Comparison of ENCODE assay signal across 8 cellular contexts in the genomic region with DNA sequence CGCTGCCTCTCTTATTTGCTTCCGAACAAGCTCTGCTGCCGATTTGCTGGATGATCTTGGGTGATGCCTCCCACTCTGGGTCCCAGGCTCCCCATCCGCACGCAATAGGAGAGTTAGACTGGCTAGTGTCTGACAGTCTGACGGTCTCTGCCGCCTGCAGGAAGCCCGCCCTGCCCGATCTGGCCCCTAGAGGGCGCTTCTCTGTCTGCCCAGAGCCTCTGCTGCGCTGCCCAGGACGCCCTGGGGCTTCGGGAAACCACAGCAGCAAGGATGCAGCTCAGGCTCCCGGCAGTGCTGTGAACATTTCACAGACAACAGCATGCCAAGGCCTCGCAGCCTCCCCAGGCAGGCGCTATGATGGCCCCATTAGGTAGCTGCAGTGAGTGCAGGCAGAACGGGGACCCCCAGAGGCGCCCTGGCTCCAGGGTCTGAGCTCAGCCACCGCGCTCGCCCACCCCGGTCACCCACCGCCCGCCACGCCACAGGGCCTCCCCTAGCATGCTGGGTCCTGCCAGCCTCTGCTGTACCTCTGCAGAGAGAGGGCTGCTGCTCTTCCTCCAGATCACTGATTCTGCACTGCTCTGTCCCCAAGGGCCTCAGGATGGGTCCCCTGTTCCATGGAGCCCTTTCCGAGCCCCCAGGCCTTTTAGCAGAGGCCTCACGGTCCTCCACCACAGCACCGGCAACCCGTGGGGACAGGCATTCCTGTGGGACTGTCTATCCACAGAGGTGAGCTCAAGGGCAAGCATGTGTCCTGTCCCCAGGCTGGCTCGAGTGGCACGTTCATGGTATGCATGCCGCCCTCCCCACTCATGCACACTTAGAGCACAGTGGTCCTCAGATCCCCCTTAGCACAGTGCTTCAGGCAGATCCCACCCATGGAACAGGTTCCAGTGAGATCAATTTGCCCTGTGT. TPM values are rescaled to one million over a fixed set of nuclear protein-coding genes. Genes with fewer than 3 reads are reported as not detected.
A peak's percentile ranks its signal among the peaks of the same experiment; 100 is the strongest.
DNase-seq lines count a peak whose midpoint lies in the region; ATAC-seq and TF ChIP-seq lines count a peak whose summit lies in the region.

No MANE protein-coding gene starts in this region.

- H3K4me1 Mint-ChIP-seq in osteocyte (ENCODE audit: unreplicated experiment), result peaks cover 11% of the 10 kb centered on the region

- no peak for TF ChIP-seq POLR2A in gastroesophageal sphincter (IDR thresholded peaks at IDR 0.05)

- no peaks in the 10 kb centered on the region for H4K20me1 ChIP-seq in SK-N-SH (ENCODE audit: insufficient read depth)

- H3K27ac ChIP-seq in SK-N-SH (ENCODE audit: low read depth in 2 of 2, low read length in 1 of 2), result no peak overlapping the region
- H3K27ac ChIP-seq in gastroesophageal sphincter, result no peak overlapping the region
- no peak overlapping the region for H3K27ac ChIP-seq in thoracic aorta

- TF ChIP-seq RAD21 in SK-N-SH (IDR thresholded peaks at IDR 0.05; ENCODE audit: low read length), result peak; percentile 65

- H3K36me3 Mint-ChIP-seq in osteocyte (ENCODE audit: unreplicated experiment), result no peaks in the 10 kb centered on the region

- H3K4me2 ChIP-seq in SK-N-SH, result no peak overlapping the region

- TF ChIP-seq EP300 in SK-N-SH (IDR thresholded peaks at IDR 0.05; ENCODE audit: borderline replicate concordance in 1 of 2, low read depth in 1 of 2, low read length in 1 of 2) (no peak), gastroesophageal sphincter (IDR thresholded peaks at IDR 0.05) (no peak)

- H3K27me3 Mint-ChIP-seq in osteocyte (ENCODE audit: unreplicated experiment), result no peaks in the 10 kb centered on the region

- H3K4me3 ChIP-seq in LNCaP clone FGC (ENCODE audit: low read depth, low read length) (no peak overlapping the region), SK-N-SH (ENCODE audit: low read depth in 2 of 2, low read length in 1 of 2) (peak overlapping the region in 1 of 2 experiments; percentile 29; a peak in 1 of 4 replicates), gastroesophageal sphincter (no peak overlapping the region), thoracic aorta (no peak overlapping the region)

- no peaks in the 10 kb centered on the region for H3K9me3 Mint-ChIP-seq in osteocyte (ENCODE audit: unreplicated experiment)

- H3K4me1 ChIP-seq in SK-N-SH (ENCODE audit: control insufficient read depth in 1 of 2, insufficient read depth in 2 of 2, low read depth in 1 of 2, low read length in 1 of 2), result no peaks in the 10 kb centered on the region; a peak in 1 of 4 replicates
- peaks cover 0 to 15% (median 0%) of the 10 kb centered on the region in 3 donors for H3K4me1 ChIP-seq in gastroesophageal sphincter
- peaks cover 0 to 22% of the 10 kb centered on the region in 2 donors for H3K4me1 ChIP-seq in thoracic aorta (ENCODE audit: control insufficient read depth in 1 of 2, low read depth in 2 of 2)

- no peak overlapping the region for H2AFZ ChIP-seq in SK-N-SH (ENCODE audit: low read depth)

- no peak overlapping the region for H3K27ac Mint-ChIP-seq in osteocyte (ENCODE audit: unreplicated experiment)

- CTCF ChIA-PET in SK-N-SH (lab: Yijun Ruan, JAX), result interaction anchor here (0.6 to 1.7 kb wide), 24 partner anchors 9 to 404 kb away, joined by 3 to 17 read pairs (median 4); partner anchors contain the start of gene MAFF

- H3K9me3 ChIP-seq in SK-N-SH (no peaks in the 10 kb centered on the region), gastroesophageal sphincter (no peaks in the 10 kb centered on the region), thoracic aorta (no peaks in the 10 kb centered on the region)

- no peaks in the 10 kb centered on the region for H3K9me2 ChIP-seq in SK-N-SH

- H3K36me3 ChIP-seq in SK-N-SH (replicated peaks in 1 of 2; ENCODE audit: control insufficient read depth in 1 of 2, insufficient read depth in 2 of 2, low read length in 1 of 2), result no peaks in the 10 kb centered on the region
- peaks cover 0 to 39% of the 10 kb centered on the region in 2 donors for H3K36me3 ChIP-seq in gastroesophageal sphincter
- H3K36me3 ChIP-seq in thoracic aorta, result no peaks in the 10 kb centered on the region

- DNase-seq in DMS153 treated with DMSO at 0.1 percent for 48 hours (lab: John Stamatoyannopoulos, UW; ENCODE audit: unreplicated experiment), result peak; percentile 76
- peak; percentile 18 for DNase-seq in LNCaP clone FGC (ENCODE audit: low read depth)
- DNase-seq in SK-N-SH, result peak; percentile 88
- peak; percentile 35 to 76 (median 67) for DNase-seq in activated naive CD4-positive, alpha-beta T cell (lab: John Stamatoyannopoulos, UW)
- DNase-seq in osteocyte (ENCODE audit: extremely low spot score, unreplicated experiment), result peak; percentile 97
- DNase-seq in thoracic aorta (ENCODE audit: low spot score), result peak; percentile 37

- H3K9ac ChIP-seq in SK-N-SH, result no peak overlapping the region

- ATAC-seq in gastroesophageal sphincter (peak; percentile 87), thoracic aorta (ENCODE audit: insufficient number of reproducible peaks, low FRiP score, low read depth) (peak; percentile 35), GM21423 (IDR thresholded peaks at IDR 0.05; ENCODE audit: unreplicated experiment) (no peak)

- 20% methylated on average over 1 of the region's 32 CpGs for WGBS in SK-N-SH (ENCODE audit: low lambda C conversion rate)
- WGBS in gastroesophageal sphincter (ENCODE audit: low coverage in 1 of 2), 2 donors, result 0 to 80% methylated on average over 1 to 2 of the region's 32 CpGs

- TF ChIP-seq CTCF in LNCaP clone FGC (IDR thresholded peaks at IDR 0.05; ENCODE audit: control insufficient read depth, extremely low read depth, insufficient read depth) (peak; percentile 87), SK-N-SH (IDR thresholded peaks at IDR 0.05) (peak; percentile 68), gastroesophageal sphincter (IDR thresholded peaks at IDR 0.05) (peak in 3 of 4 experiments; percentile 82 to 94 (median 90)), osteocyte (IDR thresholded peaks at IDR 0.05) (peak; percentile 97), thoracic aorta (IDR thresholded peaks at IDR 0.05) (peak; percentile 97)

- POLR2A ChIA-PET in SK-N-SH (lab: Yijun Ruan, JAX), result no interaction called here

- no peak overlapping the region for H3K4me3 Mint-ChIP-seq in osteocyte (ENCODE audit: unreplicated experiment)

- H3K27me3 ChIP-seq in SK-N-SH (ENCODE audit: insufficient read depth) (no peaks in the 10 kb centered on the region), gastroesophageal sphincter (no peaks in the 10 kb centered on the region), thoracic aorta (replicated peaks; ENCODE audit: insufficient read depth) (no peaks in the 10 kb centered on the region)

- no peaks in the 10 kb centered on the region for H3F3A ChIP-seq in SK-N-SH (replicated peaks; ENCODE audit: insufficient read depth)

- H3K79me2 ChIP-seq in SK-N-SH (ENCODE audit: insufficient read depth), result no peaks in the 10 kb centered on the region

TF ChIP-seq in SK-N-SH, 30 proteins besides CTCF, POLR2A, EP300 and RAD21:
- TF ChIP-seq SMC3 (IDR thresholded peaks at IDR 0.05; ENCODE audit: low read depth, low read length) (peak; percentile 66), TCF12 (IDR thresholded peaks at IDR 0.05) (no peak)
TF ChIP-seq in SK-N-SH: peak in this region for 1.

RNA-seq across cellular contexts. Expression of gene BAIAP2L2, which starts 4.3 kb away (rescaled TPM):
- polyA plus RNA-seq in SK-N-SH (2012; rRNA removed), result 0.13 and 0.16 TPM in 2 replicates
- 0.03 and 0.05 TPM in 2 replicates for polyA plus RNA-seq in SK-N-SH (2012; cell fraction: cytosol; rRNA removed)
- polyA plus RNA-seq in SK-N-SH (2012; cell fraction: nucleus; rRNA removed), result 1.4 and 2.6 TPM in 2 replicates
- under 1 TPM in 1 of 4 donors, not detected in 3; 0.58 TPM for total RNA-seq in gastroesophageal sphincter
- total RNA-seq in osteocyte, result 0.39 and 0.48 TPM in 2 replicates
- 1 to 10 TPM in 1 of 2 donors, not detected in 1; 2.5 TPM for total RNA-seq in thoracic aorta

RNA-seq across cellular contexts. Expression of gene SLC16A8, which starts 30.8 kb away (rescaled TPM):
- polyA plus RNA-seq in SK-N-SH (2012; rRNA removed), result not detected in 2 replicates
- polyA plus RNA-seq in SK-N-SH (2012; cell fraction: cytosol; rRNA removed), result not detected in 2 replicates
- polyA plus RNA-seq in SK-N-SH (2012; cell fraction: nucleus; rRNA removed), result not detected in 2 replicates
- not detected for total RNA-seq in gastroesophageal sphincter
- not detected in 2 replicates for total RNA-seq in osteocyte
- total RNA-seq in thoracic aorta, result 1 to 10 TPM; 1.2 to 1.5 TPM

RNA-seq across cellular contexts. Expression of gene PICK1, which starts 57.5 kb away (rescaled TPM):
- 36.8 and 42.8 TPM in 2 replicates for polyA plus RNA-seq in SK-N-SH (2012; rRNA removed)
- polyA plus RNA-seq in SK-N-SH (2012; cell fraction: cytosol; rRNA removed), result 18.4 and 21.9 TPM in 2 replicates
- 147 and 161 TPM in 2 replicates for polyA plus RNA-seq in SK-N-SH (2012; cell fraction: nucleus; rRNA removed)
- total RNA-seq in gastroesophageal sphincter (10 to 100 TPM; 20.3 to 35.3 (median 25.7) TPM), osteocyte (26.2 and 27.9 TPM in 2 replicates), thoracic aorta (10 to 100 TPM; 33.9 to 56.2 TPM)

Comparison
In these comparisons a context has a peak if more than half of its experiments do, and no peak if none do; other contexts are left out.
1. DNase-seq: peak in every context shown above with its lines; median percentile 97 in osteocyte; 88 in SK-N-SH; 76 in DMS153 treated with DMSO at 0.1 percent for 48 hours; 67 in activated naive CD4-positive, alpha-beta T cell; 37 in thoracic aorta; 18 in LNCaP clone FGC.